17 cellular contexts compared by ENCODE assay signal in genomic region chr16:25219070-25219737, GRCh38. TPM values are rescaled to one million over a fixed set of nuclear protein-coding genes. Genes with fewer than 3 reads are reported as not detected.
A peak's percentile ranks its signal among the peaks of the same experiment; 100 is the strongest.
DNase-seq lines count a peak whose midpoint lies in the region; ATAC-seq, FAIRE-seq and TF ChIP-seq lines count a peak whose summit lies in the region.
"Had no signal": no experiment of that assay in that cellular context is flagged by ENCODE, and none has a peak within 500 bp of the region (broad histone marks: within the 10 kb centered on the region; RNA-seq: fewer than 3 reads in every experiment).

No MANE protein-coding gene starts in this region.

- no peak overlapping the region for H3K9ac ChIP-seq in HepG2 (ENCODE audit: insufficient read depth, low read depth, low read length)
- H3K9ac ChIP-seq: BLaER1 treated with 17β-estradiol and CSF1 and Interleukin-3, amounts not matched to agents 10 nM and 100 nM had no signal

- BruUV-seq in HepG2 (replicated peaks; lab: Mats Ljungman, UMichigan): no TSS peak

- peak; percentile 10 for DNase-seq in H7
- DNase-seq in NCI-H2029 treated with DMSO at 0.1 percent for 48 hours (lab: John Stamatoyannopoulos, UW): peak; percentile 46
- DNase-seq in HepG2 (ENCODE audit: low spot score): peak; percentile 54
- peak; percentile 11 for DNase-seq in prostate gland (ENCODE audit: low spot score)
- DNase-seq in NCI-H774 (lab: John Stamatoyannopoulos, UW): no peak
- no peak for DNase-seq in right cardiac atrium
- DNase-seq in UCSD-AML1 (lab: John Stamatoyannopoulos, UW; ENCODE audit: unreplicated experiment): no peak
- DNase-seq: 8988T; ACHN; Calu3; CD4-positive, CD25-positive, alpha-beta regulatory T cell; DMS 273 treated with DMSO at 0.1 percent for 48 hours; HCEC 1CT; IMR-90 had no signal

- no peak overlapping the region for H2AFZ ChIP-seq in HepG2 (ENCODE audit: low read length)

- POLR2A ChIA-PET in HepG2 (lab: Yijun Ruan, JAX): interaction anchor here (1.0 kb wide), 1 partner anchor 41 kb away, joined by 3 read pairs; no protein-coding TSS in a partner anchor

- no peaks in the 10 kb centered on the region for H4K20me1 ChIP-seq in HepG2 (ENCODE audit: insufficient read depth, low read length)
- H4K20me1 ChIP-seq: BLaER1 treated with 17β-estradiol and CSF1 and Interleukin-3, amounts not matched to agents 10 nM and 100 nM had no signal

- H3K9me3 ChIP-seq in HepG2 (ENCODE audit: low read length) (no peaks in the 10 kb centered on the region), prostate gland (no peaks in the 10 kb centered on the region), right cardiac atrium (ENCODE audit: control insufficient read depth, low read length) (no peaks in the 10 kb centered on the region)
- H3K9me3 ChIP-seq: BLaER1 treated with 17β-estradiol and CSF1 and Interleukin-3, amounts not matched to agents 10 nM and 100 nM had no signal

- intact Hi-C loops in HepG2 (cut with micrococcal nuclease; ENCODE audit: unreplicated experiment) (no loop called here), prostate gland (cut with DNase I) (no loop called here), right cardiac atrium (cut with DNase I) (no loop called here)

- CTCF ChIA-PET in HepG2 (lab: Yijun Ruan, JAX; ENCODE audit: low intra/inter-chr PET ratio, low total read pairs): no interaction called here

- TF ChIP-seq POLR2A in HepG2 (IDR thresholded peaks at IDR 0.05; ENCODE audit: insufficient read depth in 1 of 2, low read depth in 2 of 2, low read length in 2 of 2) (no peak), prostate gland (IDR thresholded peaks at IDR 0.05) (no peak)

- TF ChIP-seq EP300 in HepG2 (IDR thresholded peaks at IDR 0.05; ENCODE audit: low read depth in 2 of 2, low read length in 2 of 2) (peak in 1 of 2 experiments; percentile 12; a peak in 1 of 4 replicates), HepG2 (CRISPR knock-in tag; IDR thresholded peaks at IDR 0.05; ENCODE audit: borderline replicate concordance) (no peak)

- H3K4me1 ChIP-seq in HepG2 (ENCODE audit: insufficient read depth, low read length) (peaks cover 54% of the 10 kb centered on the region), prostate gland (replicated peaks) (no peaks in the 10 kb centered on the region), right cardiac atrium (ENCODE audit: control insufficient read depth, insufficient read depth, low read length) (no peaks in the 10 kb centered on the region)

- H3K4me3 ChIP-seq in H7 (ENCODE audit: insufficient read depth, low read depth, low read length) (no peak overlapping the region), HepG2 (replicated peaks in 1 of 3; ENCODE audit: insufficient read depth in 1 of 3, low read depth in 2 of 3, low read length in 3 of 3) (no peak overlapping the region), prostate gland (no peak overlapping the region), right cardiac atrium (ENCODE audit: low read length) (no peak overlapping the region)
- H3K4me3 ChIP-seq: BLaER1 treated with 17β-estradiol and CSF1 and Interleukin-3, amounts not matched to agents 10 nM and 100 nM had no signal

- FAIRE-seq in HepG2 (lab: Jason Lieb, UNC): no peak
- FAIRE-seq: H1 had no signal

- peak; percentile 6; the same call in 1 of the 3 replicates for ATAC-seq in HepG2
- ATAC-seq in right cardiac atrium: no peak

- 60% methylated on average over 3 of the region's 3 CpGs for WGBS in HepG2 (ENCODE audit: low lambda C conversion rate)
- WGBS in prostate gland: 69% methylated on average over 3 of the region's 3 CpGs
- WGBS in right cardiac atrium: 89% methylated on average over 3 of the region's 3 CpGs

- H3K27ac ChIP-seq in HepG2 (ENCODE audit: extremely low read length, insufficient read depth, low read length) (no peak overlapping the region), prostate gland (no peak overlapping the region), right cardiac atrium (ENCODE audit: low read length) (no peak overlapping the region)
- H3K27ac ChIP-seq: BLaER1 treated with 17β-estradiol and CSF1 and Interleukin-3, amounts not matched to agents 10 nM and 100 nM had no signal

- in situ Hi-C loops in HepG2 (cut with HindIII; ENCODE audit: extremely low pct_ligation_motif_present, low pct_unique_long_range_greater_than_20kb): no loop called here

- TF ChIP-seq RAD21 in HepG2 (CRISPR knock-in tag; IDR thresholded peaks at IDR 0.05): no peak

- H3K4me2 ChIP-seq in HepG2 (ENCODE audit: low read depth, low read length): no peak overlapping the region
- H3K4me2 ChIP-seq: BLaER1 treated with 17β-estradiol and CSF1 and Interleukin-3, amounts not matched to agents 10 nM and 100 nM had no signal

- no peak for TF ChIP-seq CTCF in HepG2 (CRISPR knock-in tag; IDR thresholded peaks at IDR 0.05)
- TF ChIP-seq CTCF in prostate gland (IDR thresholded peaks at IDR 0.05): no peak

- H3K27me3 ChIP-seq in H7 (ENCODE audit: control insufficient read depth, insufficient read depth, low read length): no peaks in the 10 kb centered on the region
- no peaks in the 10 kb centered on the region; a peak in 1 of 5 replicates for H3K27me3 ChIP-seq in HepG2 (ENCODE audit: control insufficient read depth in 1 of 2, insufficient read depth in 2 of 2, low read length in 2 of 2)
- H3K27me3 ChIP-seq in prostate gland (replicated peaks; ENCODE audit: insufficient read depth): no peaks in the 10 kb centered on the region
- no peaks in the 10 kb centered on the region for H3K27me3 ChIP-seq in right cardiac atrium (ENCODE audit: control insufficient read depth, insufficient read depth)
- H3K27me3 ChIP-seq: BLaER1 treated with 17β-estradiol and CSF1 and Interleukin-3, amounts not matched to agents 10 nM and 100 nM had no signal

- H3K36me3 ChIP-seq in H7 (replicated peaks; ENCODE audit: control insufficient read depth, insufficient read depth, low read length) (no peaks in the 10 kb centered on the region), HepG2 (replicated peaks in 1 of 2; ENCODE audit: control insufficient read depth in 1 of 2, insufficient read depth in 2 of 2, low read length in 2 of 2) (no peaks in the 10 kb centered on the region), prostate gland (no peaks in the 10 kb centered on the region)
- H3K36me3 ChIP-seq: BLaER1 treated with 17β-estradiol and CSF1 and Interleukin-3, amounts not matched to agents 10 nM and 100 nM had no signal

- no peaks in the 10 kb centered on the region for H3K79me2 ChIP-seq in HepG2 (ENCODE audit: insufficient read depth, low read length)

RNA-seq across cellular contexts. Expression of gene AQP8, which starts 2.5 kb away (rescaled TPM):
- not detected in 2 replicates for total RNA-seq in H7 (2014; rRNA removed; shearing (Covaris generic))
- total RNA-seq in HepG2 (2016; rRNA removed; fragmentation: Illumina TruSeq; extraction: Trizol) (0.33 TPM in 1 of 2 replicates, not detected in the other), prostate gland (under 1 TPM; 0.57 to 0.82 TPM), right cardiac atrium (not detected)
- total RNA-seq in HepG2 (2016; cell fraction: cytosol; rRNA removed; fragmentation: Illumina TruSeq; extraction: Trizol; ENCODE audit: low read depth): 0.26 and 0.40 TPM in 2 replicates
- 0.22 TPM in 1 of 2 replicates, not detected in the other for total RNA-seq in HepG2 (2016; cell fraction: insoluble cytoplasmic fraction; rRNA removed; fragmentation: Illumina TruSeq; extraction: Trizol)
- total RNA-seq in HepG2 (2016; cell fraction: membrane; rRNA removed; fragmentation: Illumina TruSeq; extraction: Trizol): 0.45 and 0.59 TPM in 2 replicates
- total RNA-seq in HepG2 (2016; cell fraction: nucleus; rRNA removed; fragmentation: Illumina TruSeq; extraction: Trizol): not detected in 2 replicates
- polyA plus RNA-seq in HepG2 (2011; rRNA removed) (1.3 and 1.9 TPM in 2 replicates), right cardiac atrium (not detected)
- polyA plus RNA-seq in HepG2 (2011; cell fraction: cytosol; rRNA removed): 1.9 and 2.4 TPM in 2 replicates
- polyA plus RNA-seq in HepG2 (2011; cell fraction: nucleus; rRNA removed): 1.1 and 1.2 TPM in 2 replicates
- polyA plus RNA-seq in HepG2 (2012): 0.51 and 0.78 TPM in 2 replicates
- 0.21 and 0.24 TPM in 2 replicates for polyA plus RNA-seq in HepG2 (2016; cell fraction: cytosol; fragmentation: Illumina TruSeq; extraction: Trizol; ENCODE audit: low read depth)
- 0.20 TPM in 1 of 2 replicates, not detected in the other for polyA plus RNA-seq in HepG2 (2016; cell fraction: insoluble cytoplasmic fraction; fragmentation: Illumina TruSeq; extraction: Trizol; ENCODE audit: low read depth)
- polyA plus RNA-seq in HepG2 (2016; cell fraction: membrane; fragmentation: Illumina TruSeq; extraction: Trizol; ENCODE audit: low read depth): 0.30 and 0.48 TPM in 2 replicates
- polyA plus RNA-seq in HepG2 (2016; cell fraction: nucleus; fragmentation: Illumina TruSeq; extraction: Trizol; ENCODE audit: insufficient read depth, low read depth): 0.51 TPM in 1 of 2 replicates, not detected in the other
- 1.2 TPM in 1 of 2 replicates, not detected in the other for polyA minus RNA-seq in HepG2 (2011; rRNA and poly(A)+ RNA removed; ENCODE audit: low replicate concordance)
- polyA minus RNA-seq in HepG2 (2011; cell fraction: cytosol; rRNA and poly(A)+ RNA removed): 0.59 TPM in 1 of 2 replicates, not detected in the other
- polyA minus RNA-seq in HepG2 (2011; cell fraction: nucleus; rRNA and poly(A)+ RNA removed): 0.37 TPM in 1 of 2 replicates, not detected in the other
- total RNA-seq: Calu3; CD4-positive, CD25-positive, alpha-beta regulatory T cell; Daoy; H1; IMR-90 had no signal
- polyA plus RNA-seq: CD4-positive, CD25-positive, alpha-beta regulatory T cell; H1; IMR-90 had no signal

RNA-seq across cellular contexts. Expression of gene ZKSCAN2, which starts 38.4 kb away (rescaled TPM):
- 6.7 and 9.1 TPM in 2 replicates for total RNA-seq in H7 (2014; rRNA removed; shearing (Covaris generic))
- total RNA-seq in HepG2 (2016; rRNA removed; fragmentation: Illumina TruSeq; extraction: Trizol): 11.1 and 14.7 TPM in 2 replicates
- 1.2 and 1.8 TPM in 2 replicates for total RNA-seq in HepG2 (2016; cell fraction: cytosol; rRNA removed; fragmentation: Illumina TruSeq; extraction: Trizol; ENCODE audit: low read depth)
- 11.4 and 14.6 TPM in 2 replicates for total RNA-seq in HepG2 (2016; cell fraction: insoluble cytoplasmic fraction; rRNA removed; fragmentation: Illumina TruSeq; extraction: Trizol)
- 4.6 and 5.1 TPM in 2 replicates for total RNA-seq in HepG2 (2016; cell fraction: membrane; rRNA removed; fragmentation: Illumina TruSeq; extraction: Trizol)
- 15.4 and 18.7 TPM in 2 replicates for total RNA-seq in HepG2 (2016; cell fraction: nucleus; rRNA removed; fragmentation: Illumina TruSeq; extraction: Trizol)
- polyA plus RNA-seq in HepG2 (2011; rRNA removed): 4.2 TPM in 2 replicates
- polyA plus RNA-seq in HepG2 (2011; cell fraction: cytosol; rRNA removed): 2.6 and 3.9 TPM in 2 replicates
- 7.2 and 7.9 TPM in 2 replicates for polyA plus RNA-seq in HepG2 (2011; cell fraction: nucleus; rRNA removed)
- polyA plus RNA-seq in HepG2 (2012): 4.9 and 6.0 TPM in 2 replicates
- polyA plus RNA-seq in HepG2 (2016; cell fraction: cytosol; fragmentation: Illumina TruSeq; extraction: Trizol; ENCODE audit: low read depth): 0.29 and 0.40 TPM in 2 replicates
- polyA plus RNA-seq in HepG2 (2016; cell fraction: insoluble cytoplasmic fraction; fragmentation: Illumina TruSeq; extraction: Trizol; ENCODE audit: low read depth): 8.7 TPM in 2 replicates
- 1.2 and 1.5 TPM in 2 replicates for polyA plus RNA-seq in HepG2 (2016; cell fraction: membrane; fragmentation: Illumina TruSeq; extraction: Trizol; ENCODE audit: low read depth)
- 9.8 and 10.4 TPM in 2 replicates for polyA plus RNA-seq in HepG2 (2016; cell fraction: nucleus; fragmentation: Illumina TruSeq; extraction: Trizol; ENCODE audit: insufficient read depth, low read depth)
- 7.2 and 16.4 TPM in 2 replicates for polyA minus RNA-seq in HepG2 (2011; rRNA and poly(A)+ RNA removed; ENCODE audit: low replicate concordance)
- polyA minus RNA-seq in HepG2 (2011; cell fraction: cytosol; rRNA and poly(A)+ RNA removed): 12.3 and 13.2 TPM in 2 replicates
- 44.2 and 45.0 TPM in 2 replicates for polyA minus RNA-seq in HepG2 (2011; cell fraction: nucleus; rRNA and poly(A)+ RNA removed)
- 10 to 100 TPM in 1 of 2 donors, 1 to 10 TPM in 1; 3.2 to 11.8 TPM for total RNA-seq in prostate gland
- 1 to 10 TPM; 4.9 to 5.9 (median 5.4) TPM for total RNA-seq in right cardiac atrium
- 1.7 TPM for polyA plus RNA-seq in right cardiac atrium

Comparison
In these comparisons a context has a peak if more than half of its experiments do, and no peak if none do; other contexts are left out.
1. DNase-seq: peak in H7 (single experiment), NCI-H2029 treated with DMSO at 0.1 percent for 48 hours (single experiment), HepG2 (single experiment) and prostate gland (single experiment); none in NCI-H774 (single experiment), right cardiac atrium (0 of 3) and UCSD-AML1 (single experiment).